Comparison of ENCODE assay signal across 17 cellular contexts in genomic region chr7:55120074-55120473, GRCh38.
DNase-seq lines count a peak whose midpoint lies in the region; ATAC-seq and TF ChIP-seq lines count a peak whose summit lies in the region.
"Had no signal": no experiment of that assay in that cellular context is flagged by ENCODE, and none has a peak within 500 bp of the region (broad histone marks: within the 10 kb centered on the region; RNA-seq: fewer than 3 reads in every experiment).

No MANE protein-coding gene starts in this region.

- CTCF ChIA-PET in Calu3 (lab: Charles Lee): interaction anchor here (1.1 kb wide), 1 partner anchor 9 kb away, joined by 3 read pairs; no protein-coding TSS in a partner anchor

- no peaks in the 10 kb centered on the region for H3K79me1 ChIP-seq in mesendoderm (ENCODE audit: low read length)

- no peaks in the 10 kb centered on the region for H3K79me2 ChIP-seq in mesendoderm (ENCODE audit: control insufficient read depth, insufficient read depth, low read length)

- WGBS in mesendoderm (ENCODE audit: extremely low coverage, insufficient coverage, low lambda C conversion rate): no CpG with 5 or more reads among the region's 7 CpGs

- H2AK5ac ChIP-seq in mesendoderm (ENCODE audit: low read length): no peak overlapping the region

- no peak overlapping the region for H2BK120ac ChIP-seq in mesendoderm (ENCODE audit: low read depth, low read length)

- intact Hi-C loops in Calu3 (cut with micrococcal nuclease; ENCODE audit: unreplicated experiment): no loop called here

- no peak overlapping the region for H3K4me3 Mint-ChIP-seq in Calu3 (ENCODE audit: low read depth, unreplicated experiment)
- H3K4me3 Mint-ChIP-seq: activated T-cell treated with anti-CD3 and anti-CD28 coated beads, Interleukin-2, amount 50 U/mL, for 4 hours; CD4-positive, CD25-positive, alpha-beta regulatory T cell; effector memory CD8-positive, alpha-beta T cell; GM23338 had no signal

- H3K23ac ChIP-seq in mesendoderm (ENCODE audit: low read length): no peak overlapping the region

- no peaks in the 10 kb centered on the region for H3K9me3 Mint-ChIP-seq in Calu3 (ENCODE audit: low read depth, unreplicated experiment)
- H3K9me3 Mint-ChIP-seq: activated T-cell treated with anti-CD3 and anti-CD28 coated beads, Interleukin-2, amount 50 U/mL, for 4 hours; effector memory CD8-positive, alpha-beta T cell; GM23338 had no signal

- ATAC-seq in left lobe of liver (peak; percentile 14), GM18502 (IDR thresholded peaks at IDR 0.05; ENCODE audit: poor library complexity, unreplicated experiment) (no peak)
- ATAC-seq: activated T-cell treated with anti-CD3 and anti-CD28 coated beads, Interleukin-2, amount 50 U/mL, for 4 hours; effector memory CD8-positive, alpha-beta T cell; GM23338 had no signal

- H3K27me3 ChIP-seq in skeletal muscle tissue (ENCODE audit: control insufficient read depth in 3 of 3, insufficient read depth in 3 of 3, low read length in 3 of 3) (no peaks in the 10 kb centered on the region), mesendoderm (ENCODE audit: insufficient read depth, low read length, poor library complexity) (no peaks in the 10 kb centered on the region)

- H3K36me3 ChIP-seq in skeletal muscle tissue (ENCODE audit: control insufficient read depth in 3 of 3, insufficient read depth in 3 of 3, low read length in 3 of 3): no peaks in the 10 kb centered on the region
- no peaks in the 10 kb centered on the region for H3K36me3 ChIP-seq in mesendoderm (ENCODE audit: control insufficient read depth, insufficient read depth, low read length)

- TF ChIP-seq CTCF in Calu3 (IDR thresholded peaks at IDR 0.05; ENCODE audit: unreplicated experiment) (no peak), epithelial cell of esophagus (IDR thresholded peaks at IDR 0.05; ENCODE audit: insufficient read depth, low read depth, low read length, missing control alignments) (no peak)

- H4K8ac ChIP-seq in mesendoderm (ENCODE audit: low read depth, low read length): no peak overlapping the region

- H3K4me2 ChIP-seq in mesendoderm (ENCODE audit: low read length): no peak overlapping the region
- H3K4me2 ChIP-seq: GM23338 had no signal

- H3K4ac ChIP-seq in mesendoderm (ENCODE audit: low read depth, low read length): no peak overlapping the region

- H2BK15ac ChIP-seq in mesendoderm (replicated peaks; ENCODE audit: low read depth): no peak overlapping the region

- H4K5ac ChIP-seq in mesendoderm (ENCODE audit: low read length): no peak overlapping the region

- no peak overlapping the region for H3K56ac ChIP-seq in mesendoderm (ENCODE audit: low read length)

- H3K4me3 ChIP-seq in epithelial cell of esophagus (ENCODE audit: low read length): no peak overlapping the region
- no peak overlapping the region for H3K4me3 ChIP-seq in skeletal muscle tissue (ENCODE audit: low read length in 3 of 3)
- H3K4me3 ChIP-seq in mesendoderm (ENCODE audit: low read length): no peak overlapping the region
- H3K4me3 ChIP-seq: A549, GM23338, SK-N-MC had no signal

- H3K9ac ChIP-seq in skeletal muscle tissue (ENCODE audit: low read depth in 1 of 3, low read length in 3 of 3) (no peak overlapping the region), mesendoderm (ENCODE audit: low read length) (no peak overlapping the region)

- peaks cover 10% of the 10 kb centered on the region for H3K36me3 Mint-ChIP-seq in Calu3 (ENCODE audit: insufficient read depth, unreplicated experiment)
- H3K36me3 Mint-ChIP-seq: CD4-positive, CD25-positive, alpha-beta regulatory T cell had no signal

- H3K27ac ChIP-seq in skeletal muscle tissue (ENCODE audit: low read depth, low read length): peak overlapping the region; percentile 80
- no peak overlapping the region for H3K27ac ChIP-seq in mesendoderm (ENCODE audit: low read depth, low read length)
- H3K27ac ChIP-seq: SK-N-MC had no signal

- H3K27ac Mint-ChIP-seq in Calu3 (ENCODE audit: unreplicated experiment): peak overlapping the region; percentile 73
- H3K27ac Mint-ChIP-seq: effector memory CD8-positive, alpha-beta T cell; GM23338 had no signal

- H3K4me1 Mint-ChIP-seq in Calu3 (ENCODE audit: low read depth, unreplicated experiment): peaks cover 46% of the 10 kb centered on the region
- H3K4me1 Mint-ChIP-seq: CD4-positive, CD25-positive, alpha-beta regulatory T cell; GM23338 had no signal

- no TSS peak for BruUV-seq in Calu3 (replicated peaks; lab: Mats Ljungman, UMichigan)

- peaks cover 24 to 63% (median 45%) of the 10 kb centered on the region in 3 donors for H3K4me1 ChIP-seq in skeletal muscle tissue (ENCODE audit: control insufficient read depth in 3 of 3, insufficient read depth in 3 of 3, low read length in 3 of 3)
- H3K4me1 ChIP-seq in mesendoderm (ENCODE audit: control insufficient read depth, low read depth, low read length): no peaks in the 10 kb centered on the region

- no peaks in the 10 kb centered on the region for H3K9me3 ChIP-seq in skeletal muscle tissue (ENCODE audit: control insufficient read depth in 3 of 3, low read length in 3 of 3)
- H3K9me3 ChIP-seq: A549 had no signal

- no peaks in the 10 kb centered on the region for H3K27me3 Mint-ChIP-seq in Calu3 (ENCODE audit: unreplicated experiment)

- H3K18ac ChIP-seq in mesendoderm (ENCODE audit: low read length): no peak overlapping the region

- no peak overlapping the region for H2BK5ac ChIP-seq in mesendoderm (ENCODE audit: low read length)

- DNase-seq in Calu3 (no peak), epithelial cell of esophagus (ENCODE audit: low read depth) (peak; percentile 50), left lobe of liver (ENCODE audit: low spot score) (no peak), NCI-H1436 treated with DMSO at 0.1 percent for 48 hours (lab: John Stamatoyannopoulos, UW) (no peak), mesendoderm (no peak), DMS 273 (lab: John Stamatoyannopoulos, UW; ENCODE audit: unreplicated experiment) (no peak)
- DNase-seq: activated T-cell treated with anti-CD3 and anti-CD28 coated beads, Interleukin-2, amount 50 U/mL, for 4 hours; CD4-positive, CD25-positive, alpha-beta regulatory T cell; effector memory CD8-positive, alpha-beta T cell; NCI-H146; NCI-H446; substantia nigra had no signal
